Comparison of ENCODE assay signal across 8 cellular contexts in the genomic region with DNA sequence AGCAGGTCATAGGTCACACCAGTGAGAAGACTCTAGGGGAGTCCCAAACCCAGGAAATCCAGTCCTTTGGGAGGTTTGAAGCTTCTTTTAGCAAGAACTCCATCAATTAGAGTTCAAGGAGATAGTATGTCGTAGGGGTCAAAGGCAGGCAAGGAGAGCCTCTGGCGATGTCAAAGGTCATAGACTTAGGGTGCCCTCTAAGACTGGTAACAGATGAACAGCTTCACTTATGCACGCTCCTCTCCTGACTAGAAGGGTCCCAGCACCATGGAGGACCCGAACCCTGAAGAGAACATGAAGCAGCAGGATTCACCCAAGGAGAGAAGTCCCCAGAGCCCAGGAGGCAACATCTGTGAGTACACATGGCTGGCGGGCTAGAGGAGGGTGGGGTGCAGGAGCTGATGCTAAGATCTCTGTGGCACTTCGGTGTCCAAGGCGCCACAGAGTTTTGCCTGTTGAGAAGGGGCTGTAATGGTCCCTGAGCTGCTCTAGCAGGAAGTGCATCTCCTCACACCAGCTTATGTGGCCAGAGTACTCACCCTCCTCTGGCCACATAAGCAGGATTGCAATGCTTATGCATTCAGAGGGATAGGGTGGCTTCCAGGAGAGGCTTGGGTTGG. TPM values are rescaled to one million over a fixed set of nuclear protein-coding genes. Genes with fewer than 3 reads are reported as not detected.
DNase-seq lines count a peak whose midpoint lies in the region; ATAC-seq and TF ChIP-seq lines count a peak whose summit lies in the region.

No MANE protein-coding gene starts in this region.

- in situ Hi-C loops in GM13976 (cut with MboI; ENCODE audit: low sequenced_read_pairs, unreplicated experiment): no loop called here

- ATAC-seq in activated naive CD8-positive, alpha-beta T cell treated with anti-CD3 and anti-CD28 coated beads, Interleukin-2, amount 10 ng/mL, durations not matched to agents 7 days and 5 days (ENCODE audit: low read depth): no peak
- ATAC-seq in HG03175 (IDR thresholded peaks at IDR 0.05; ENCODE audit: unreplicated experiment) (no peak), HG03039 (IDR thresholded peaks at IDR 0.05; ENCODE audit: unreplicated experiment) (no peak)

- H3K4me3 ChIP-seq in thyroid gland (replicated peaks in 1 of 3): peak overlapping the region; percentile 13 to 76 (median 55)

- H3K36me3 Mint-ChIP-seq in activated naive CD8-positive, alpha-beta T cell treated with anti-CD3 and anti-CD28 coated beads, Interleukin-2, amount 10 ng/mL, durations not matched to agents 7 days and 5 days: peaks cover 2% of the 10 kb centered on the region

- H3K9me3 Mint-ChIP-seq in activated naive CD8-positive, alpha-beta T cell treated with anti-CD3 and anti-CD28 coated beads, Interleukin-2, amount 10 ng/mL, durations not matched to agents 7 days and 5 days: no peaks in the 10 kb centered on the region

- peak overlapping the region; percentile 94 for H3K4me3 Mint-ChIP-seq in activated naive CD8-positive, alpha-beta T cell treated with anti-CD3 and anti-CD28 coated beads, Interleukin-2, amount 10 ng/mL, durations not matched to agents 7 days and 5 days

- no peaks in the 10 kb centered on the region for H3K9me3 ChIP-seq in thyroid gland

- no peak for TF ChIP-seq CTCF in thyroid gland (IDR thresholded peaks at IDR 0.05)
- no peak for TF ChIP-seq CTCF in GM13976 (IDR thresholded peaks at IDR 0.05; ENCODE audit: borderline replicate concordance, control extremely low read depth, extremely low read depth, insufficient read depth, missing control alignments)

- peaks cover 13 to 27% of the 10 kb centered on the region in 2 donors for H3K36me3 ChIP-seq in thyroid gland

- POLR2A ChIA-PET in activated naive CD8-positive, alpha-beta T cell treated with anti-CD3 and anti-CD28 coated beads, Interleukin-2, amount 10 ng/mL, durations not matched to agents 7 days and 5 days (lab: Charles Lee): interaction anchor here (0.6 to 4.4 kb wide), 9 partner anchors 20 to 157 kb away, joined by 4 to 45 read pairs (median 6); a partner anchor contains a TSS

- H3K27ac Mint-ChIP-seq in activated naive CD8-positive, alpha-beta T cell treated with anti-CD3 and anti-CD28 coated beads, Interleukin-2, amount 10 ng/mL, durations not matched to agents 7 days and 5 days: peak overlapping the region; percentile 97

- WGBS in thyroid gland, 2 donors: 14 to 26% methylated on average over 4 to 7 of the region's 7 CpGs

- peaks cover 33% of the 10 kb centered on the region for H3K4me1 Mint-ChIP-seq in activated naive CD8-positive, alpha-beta T cell treated with anti-CD3 and anti-CD28 coated beads, Interleukin-2, amount 10 ng/mL, durations not matched to agents 7 days and 5 days

- intact Hi-C loops in thyroid gland (cut with DNase I): loop anchor here (2.0 to 10.0 kb wide), 2 partner anchors 22 to 62 kb away; a partner anchor contains a TSS

- no peak for TF ChIP-seq POLR2A in thyroid gland (IDR thresholded peaks at IDR 0.05)

- no peaks in the 10 kb centered on the region for H3K27me3 Mint-ChIP-seq in activated naive CD8-positive, alpha-beta T cell treated with anti-CD3 and anti-CD28 coated beads, Interleukin-2, amount 10 ng/mL, durations not matched to agents 7 days and 5 days

- H3K4me1 ChIP-seq in thyroid gland: peaks cover 31 to 33% of the 10 kb centered on the region in 2 donors

- H3K27me3 ChIP-seq in thyroid gland: no peaks in the 10 kb centered on the region

- H3K27ac ChIP-seq in thyroid gland: peak overlapping the region; percentile 94 to 98 (median 95)

- DNase-seq in activated CD8-positive, alpha-beta memory T cell treated with anti-CD3 and anti-CD28 coated beads for 24 hours: peak; percentile 58
- DNase-seq in activated CD8-positive, alpha-beta memory T cell treated with anti-CD3 and anti-CD28 coated beads, Interleukin-2, amount 50 U/mL, for 4 hours: no peak
- no peak for DNase-seq in activated naive CD8-positive, alpha-beta T cell treated with anti-CD3 and anti-CD28 coated beads, Interleukin-2, amount 10 ng/mL, durations not matched to agents 7 days and 5 days
- peak; percentile 17 for DNase-seq in kidney tubule cell (ENCODE audit: low spot score)
- no peak for DNase-seq in thyroid gland
- no peak for DNase-seq in GM13976 (ENCODE audit: low spot score)

RNA-seq across cellular contexts. Expression of a gene that starts 0.6 kb away (rescaled TPM):
- 10 to 100 TPM; 15.3 to 17.8 TPM for total RNA-seq in activated naive CD8-positive, alpha-beta T cell treated with anti-CD3 and anti-CD28 coated beads, Interleukin-2, amount 10 ng/mL, durations not matched to agents 7 days and 5 days
- 10 to 100 TPM; 15.7 to 23.5 (median 17.9) TPM for total RNA-seq in thyroid gland

RNA-seq across cellular contexts. Expression of a gene that starts 1.0 kb away (rescaled TPM):
- 10 to 100 TPM; 12.4 to 13.9 TPM for total RNA-seq in activated naive CD8-positive, alpha-beta T cell treated with anti-CD3 and anti-CD28 coated beads, Interleukin-2, amount 10 ng/mL, durations not matched to agents 7 days and 5 days
- 10 to 100 TPM; 18.0 to 33.5 (median 23.5) TPM for total RNA-seq in thyroid gland

RNA-seq across cellular contexts. Expression of a gene that starts 14.9 kb away (rescaled TPM):
- under 1 TPM; 0.68 to 0.72 TPM for total RNA-seq in activated naive CD8-positive, alpha-beta T cell treated with anti-CD3 and anti-CD28 coated beads, Interleukin-2, amount 10 ng/mL, durations not matched to agents 7 days and 5 days
- 1 to 10 TPM in 1 of 4 donors, under 1 TPM in 2, not detected in 1; 0.27 to 1.5 (median 0.59) TPM for total RNA-seq in thyroid gland

RNA-seq across cellular contexts. Expression of a gene that starts 21.4 kb away (rescaled TPM):
- total RNA-seq in activated naive CD8-positive, alpha-beta T cell treated with anti-CD3 and anti-CD28 coated beads, Interleukin-2, amount 10 ng/mL, durations not matched to agents 7 days and 5 days: 10 to 100 TPM; 11.7 to 15.6 TPM
- 10 to 100 TPM; 11.8 to 19.3 (median 13.2) TPM for total RNA-seq in thyroid gland

RNA-seq across cellular contexts. Expression of a gene that starts 21.6 kb away (rescaled TPM):
- 10 to 100 TPM; 40.0 to 43.2 TPM for total RNA-seq in activated naive CD8-positive, alpha-beta T cell treated with anti-CD3 and anti-CD28 coated beads, Interleukin-2, amount 10 ng/mL, durations not matched to agents 7 days and 5 days
- 10 to 100 TPM; 29.6 to 38.8 (median 31.3) TPM for total RNA-seq in thyroid gland

Comparison
In these comparisons a context has a peak if more than half of its experiments do, and no peak if none do; other contexts are left out.
1. DNase-seq: peak in activated CD8-positive, alpha-beta memory T cell treated with anti-CD3 and anti-CD28 coated beads for 24 hours (single experiment) and kidney tubule cell (single experiment); none in activated CD8-positive, alpha-beta memory T cell treated with anti-CD3 and anti-CD28 coated beads, Interleukin-2, amount 50 U/mL, for 4 hours (single experiment), activated naive CD8-positive, alpha-beta T cell treated with anti-CD3 and anti-CD28 coated beads, Interleukin-2, amount 10 ng/mL, durations not matched to agents 7 days and 5 days (single experiment), thyroid gland (0 of 2) and GM13976 (single experiment).